In the genomic region with DNA sequence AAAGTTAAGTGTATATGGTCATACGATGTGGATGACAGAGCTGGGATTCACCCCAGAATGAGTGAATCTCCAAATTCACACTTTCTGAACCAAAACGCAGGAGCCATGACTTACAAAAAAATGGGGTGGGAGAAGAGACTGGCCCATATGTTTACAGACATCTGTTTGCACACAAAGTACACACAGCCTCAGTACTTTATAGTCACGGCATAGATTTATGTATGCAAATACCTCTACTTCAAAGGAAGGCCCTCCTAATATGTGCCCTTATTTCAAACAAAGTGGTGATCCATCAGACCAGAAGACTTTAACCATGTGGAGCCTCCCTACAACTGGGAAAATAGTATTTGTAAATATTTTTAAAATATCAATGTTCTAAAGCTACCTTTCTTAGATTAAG, we compare ENCODE assay signal across 19 cellular contexts. TPM values are rescaled to one million over a fixed set of nuclear protein-coding genes. Genes with fewer than 3 reads are reported as not detected.
DNase-seq lines count a peak whose midpoint lies in the region; TF ChIP-seq lines count a peak whose summit lies in the region.
"Had no signal": no experiment of that assay in that cellular context is flagged by ENCODE, and none has a peak within 500 bp of the region (broad histone marks: within the 10 kb centered on the region; RNA-seq: fewer than 3 reads in every experiment).

No MANE protein-coding gene starts in this region.

- H3K27me3 Mint-ChIP-seq in neural progenitor cell (ENCODE audit: insufficient read depth, low read depth), result no peaks in the 10 kb centered on the region
- H3K27me3 Mint-ChIP-seq: CD4-positive, alpha-beta T cell had no signal

- peaks cover 25% of the 10 kb centered on the region for H3F3A ChIP-seq in neural progenitor cell (ENCODE audit: low read depth)

- H3K36me3 Mint-ChIP-seq in neural progenitor cell, result peaks cover 9% of the 10 kb centered on the region
- H3K36me3 Mint-ChIP-seq: CD8-positive, alpha-beta T cell had no signal

- no peak overlapping the region for H2AFZ ChIP-seq in neural progenitor cell (replicated peaks)

- H3K4me3 Mint-ChIP-seq in neural progenitor cell, result no peak overlapping the region
- H3K4me3 Mint-ChIP-seq: CD4-positive, alpha-beta T cell; CD8-positive, alpha-beta T cell had no signal

- no peak overlapping the region for H3K4me3 ChIP-seq in neural progenitor cell
- H3K4me3 ChIP-seq: BLaER1 had no signal

- H3K27ac ChIP-seq in VCaP (peak overlapping the region; percentile 6; the same call in 1 of the 2 replicates), neural progenitor cell (no peak overlapping the region)
- H3K27ac ChIP-seq: BLaER1 had no signal

- H3K4me1 Mint-ChIP-seq in neural progenitor cell, result peaks cover 4% of the 10 kb centered on the region

- no peaks in the 10 kb centered on the region for H3K9me3 ChIP-seq in neural progenitor cell (ENCODE audit: low read depth)

- no peak overlapping the region for H3K4me2 ChIP-seq in neural progenitor cell
- H3K4me2 ChIP-seq: BLaER1 had no signal

- no peak overlapping the region for H3K27ac Mint-ChIP-seq in neural progenitor cell
- H3K27ac Mint-ChIP-seq: CD4-positive, alpha-beta T cell; CD8-positive, alpha-beta T cell had no signal

- H3K79me2 ChIP-seq in neural progenitor cell (ENCODE audit: low read depth), result peaks cover 99% of the 10 kb centered on the region

- peaks cover 42% of the 10 kb centered on the region for H4K20me1 ChIP-seq in neural progenitor cell (ENCODE audit: low read depth)

- no peak overlapping the region for H3K9ac ChIP-seq in neural progenitor cell
- H3K9ac ChIP-seq: BLaER1 had no signal

- H3K4me1 ChIP-seq in neural progenitor cell, result peaks cover 26% of the 10 kb centered on the region

- TF ChIP-seq CTCF in VCaP (conservative IDR thresholded peaks at IDR 0.05), result no peak
- no peak for TF ChIP-seq CTCF in neural progenitor cell (IDR thresholded peaks at IDR 0.05)

- peak; percentile 41 for DNase-seq in DMS53 (lab: John Stamatoyannopoulos, UW)
- DNase-seq in DMS53 treated with DMSO at 0.1 percent for 48 hours (lab: John Stamatoyannopoulos, UW; ENCODE audit: unreplicated experiment), result no peak
- DNase-seq in NCI-H526 (lab: John Stamatoyannopoulos, UW), result peak; percentile 56 to 58
- DNase-seq in NCI-H526 treated with DMSO at 0.1 percent for 48 hours (lab: John Stamatoyannopoulos, UW), result peak; percentile 47
- no peak for DNase-seq in retina
- DNase-seq in midbrain (lab: John Stamatoyannopoulos, UW), result no peak
- no peak for DNase-seq in neural progenitor cell (ENCODE audit: low spot score)
- DNase-seq: 8988T; ACHN; BE2C; C1 segment of cervical spinal cord; Caco-2; Calu3; CD4-positive, alpha-beta T cell; CD8-positive, alpha-beta T cell; DMS79 treated with DMSO at 0.1 percent for 48 hours; GF-D8 had no signal

- no peaks in the 10 kb centered on the region for H3K27me3 ChIP-seq in neural progenitor cell
- H3K27me3 ChIP-seq: BE2C, BLaER1 had no signal

- H3K9me3 Mint-ChIP-seq in neural progenitor cell, result peaks cover 16% of the 10 kb centered on the region
- H3K9me3 Mint-ChIP-seq: CD4-positive, alpha-beta T cell; CD8-positive, alpha-beta T cell had no signal

- H3K36me3 ChIP-seq in neural progenitor cell, result peaks cover 5% of the 10 kb centered on the region
- H3K36me3 ChIP-seq: BE2C had no signal

RNA-seq across cellular contexts. Expression of gene JMJD1C, which starts 22.2 kb away (rescaled TPM):
- 88.9 and 143 TPM in 2 replicates for total RNA-seq in neural progenitor cell (ENCODE audit: low replicate concordance)

RNA-seq across cellular contexts. Expression of gene REEP3, which starts 33.2 kb away (rescaled TPM):
- 25.9 and 42.0 TPM in 2 replicates for total RNA-seq in neural progenitor cell (ENCODE audit: low replicate concordance)

Comparison
In these comparisons a context has a peak if more than half of its experiments do, and no peak if none do; other contexts are left out.
1. DNase-seq: peak in DMS53 (single experiment), NCI-H526 (2 of 2) and NCI-H526 treated with DMSO at 0.1 percent for 48 hours (single experiment); none in DMS53 treated with DMSO at 0.1 percent for 48 hours (single experiment), retina (single experiment), midbrain (single experiment) and neural progenitor cell (single experiment).